28 cellular contexts compared by ENCODE assay signal in the genomic region with DNA sequence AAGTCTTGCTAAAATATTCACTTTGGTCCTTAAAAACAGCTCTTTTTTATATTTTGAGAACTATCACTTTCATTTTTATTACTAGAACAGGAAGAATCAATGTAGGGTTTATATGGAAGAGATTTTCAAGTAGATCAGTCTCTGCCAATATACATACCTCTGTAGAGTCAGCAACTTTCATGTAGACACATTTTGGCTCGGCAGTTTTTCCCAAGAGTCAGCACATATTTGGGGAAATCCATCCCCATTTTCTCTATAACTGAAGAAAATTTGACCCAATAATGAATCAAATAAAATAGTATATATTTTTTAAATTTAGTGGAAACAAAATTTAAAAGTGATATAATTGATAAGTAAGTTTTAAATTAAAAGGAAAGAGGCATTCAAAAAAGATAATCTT.
"Had no signal": no experiment of that assay in that cellular context is flagged by ENCODE, and none has a peak within 500 bp of the region (broad histone marks: within the 10 kb centered on the region; RNA-seq: fewer than 3 reads in every experiment).

No MANE protein-coding gene starts in this region.

- H3K9me3 ChIP-seq: ovary, psoas muscle, suprapubic skin, testis, tibial artery, transverse colon, upper lobe of right lung, uterus had no signal

- H3K4me1 ChIP-seq: parathyroid adenoma, psoas muscle, spleen, suprapubic skin, testis, tibial artery, upper lobe of right lung had no signal

- DNase-seq: natural killer cell; occipital lobe; ovary; posterior cingulate gyrus; psoas muscle; right cardiac atrium; spleen; stimulated activated CD4-positive, alpha-beta T cell treated with anti-CD3 and anti-CD28 coated beads, Interleukin-12 subunit alpha, Interleukin-12 subunit beta, amount 100 ng/mL, for 4 hours; stimulated activated CD4-positive, alpha-beta T cell treated with anti-CD3 and anti-CD28 coated beads, Interleukin-1b, Interleukin-23, amount 100 ng/mL, for 48 hours; stimulated activated CD4-positive, alpha-beta T cell treated with anti-CD3 and anti-CD28 coated beads, Interleukin-4, amount 100 ng/mL, for 1 hour; stimulated activated CD4-positive, alpha-beta T cell treated with anti-CD3 and anti-CD28 coated beads, Interleukin-4, amount 100 ng/mL, for 4 hours; stimulated activated CD8-positive, alpha-beta memory T cell treated with anti-CD3 and anti-CD28 coated beads, Interleukin-4, amount 100 ng/mL, for 48 hours; stimulated activated naive CD4-positive, alpha-beta T cell; stimulated activated naive CD8-positive, alpha-beta T cell treated with anti-CD3 and anti-CD28 coated beads, Interleukin-15, amount 100 ng/mL, for 72 hours; stimulated activated naive CD8-positive, alpha-beta T cell treated with anti-CD3 and anti-CD28 coated beads, Interleukin-15, Interleukin-2, amounts not matched to agents 100 U/mL and 50 U/mL, for 24 hours; substantia nigra; testis; tibial artery; transverse colon; upper lobe of right lung; uterus had no signal

- H3K27ac ChIP-seq: neural progenitor cell, ovary, parathyroid adenoma, psoas muscle, skin epidermis, spleen, suprapubic skin, testis, tibial artery, transverse colon, upper lobe of right lung, uterus had no signal

- H3K4me3 ChIP-seq: neural progenitor cell, ovary, psoas muscle, skin epidermis, smooth muscle cell, spleen, suprapubic skin, testis, tibial artery, transverse colon, upper lobe of right lung, uterus had no signal

- H2AFZ ChIP-seq: neural progenitor cell, parathyroid adenoma had no signal

- H3K9ac ChIP-seq: neural progenitor cell, parathyroid adenoma had no signal

- H3K36me3 ChIP-seq: neural progenitor cell, ovary, spleen, suprapubic skin, tibial artery, transverse colon, upper lobe of right lung, uterus had no signal

- H3K4me2 ChIP-seq: neural progenitor cell, smooth muscle cell had no signal

- ATAC-seq: natural killer cell; psoas muscle; right cardiac atrium; sciatic nerve; stimulated activated memory B cell treated with anti-CD40 and anti-IgM and Interleukin-4, amounts not matched to agents 10 μg/mL and 1 μg/mL and 100 μg/mL, for 72 hours; stimulated activated naive CD8-positive, alpha-beta T cell treated with anti-CD3 and anti-CD28 coated beads, Interleukin-15, amount 100 ng/mL, for 72 hours; stimulated activated naive CD8-positive, alpha-beta T cell treated with anti-CD3 and anti-CD28 coated beads, Interleukin-15, Interleukin-2, amounts not matched to agents 100 U/mL and 50 U/mL, for 24 hours; upper lobe of right lung had no signal

- H3K27me3 ChIP-seq: neural progenitor cell, ovary, spleen, suprapubic skin, testis, tibial artery, transverse colon, upper lobe of right lung, uterus had no signal
